ENCODE assay signal across 17 cellular contexts in genomic region chr11:34667810-34668582, GRCh38. TPM values are rescaled to one million over a fixed set of nuclear protein-coding genes. Genes with fewer than 3 reads are reported as not detected.
DNase-seq lines count a peak whose midpoint lies in the region; ATAC-seq, FAIRE-seq and TF ChIP-seq lines count a peak whose summit lies in the region.
"Had no signal": no experiment of that assay in that cellular context is flagged by ENCODE, and none has a peak within 500 bp of the region (broad histone marks: within the 10 kb centered on the region; RNA-seq: fewer than 3 reads in every experiment).

No MANE protein-coding gene starts in this region.

- H3K27ac ChIP-seq in C4-2B: peak overlapping the region; percentile 100
- no peak overlapping the region for H3K27ac ChIP-seq in hepatocyte
- H3K27ac ChIP-seq: Peyer's patch had no signal

- H3K4me3 ChIP-seq in LNCaP clone FGC (ENCODE audit: low read depth, low read length) (no peak overlapping the region), hepatocyte (no peak overlapping the region)
- H3K4me3 ChIP-seq: Peyer's patch had no signal

- no peaks in the 10 kb centered on the region for H4K20me1 ChIP-seq in hepatocyte (ENCODE audit: insufficient read depth, poor library complexity, severe bottlenecking)

- no peaks in the 10 kb centered on the region for H3K79me2 ChIP-seq in hepatocyte

- no peaks in the 10 kb centered on the region for H3K36me3 ChIP-seq in hepatocyte (replicated peaks; ENCODE audit: insufficient read depth, low read depth)
- H3K36me3 ChIP-seq: Peyer's patch had no signal

- no peaks in the 10 kb centered on the region for H3K27me3 ChIP-seq in hepatocyte
- H3K27me3 ChIP-seq: Peyer's patch had no signal

- H3K9me3 ChIP-seq in hepatocyte (ENCODE audit: low read depth): no peaks in the 10 kb centered on the region
- H3K9me3 ChIP-seq: Peyer's patch had no signal

- 67% methylated on average over 4 of the region's 4 CpGs for WGBS in hepatocyte (ENCODE audit: low lambda C conversion rate, missing lambda C conversion rate)

- no peak for TF ChIP-seq CTCF in C4-2B (conservative IDR thresholded peaks at IDR 0.05)
- no peak for TF ChIP-seq CTCF in LNCaP clone FGC (IDR thresholded peaks at IDR 0.05; ENCODE audit: control insufficient read depth, extremely low read depth, insufficient read depth)
- no peak for TF ChIP-seq CTCF in hepatocyte (IDR thresholded peaks at IDR 0.05; ENCODE audit: poor library complexity)

- TF ChIP-seq POLR2A in GM12891 (IDR thresholded peaks at IDR 0.05; ENCODE audit: low read depth, low read length): no peak

- no peak overlapping the region for H2AFZ ChIP-seq in hepatocyte

- DNase-seq in LNCaP clone FGC (ENCODE audit: low read depth): peak; percentile 100
- DNase-seq in NCI-H774 (lab: John Stamatoyannopoulos, UW): peak; percentile 86
- DNase-seq in hepatocyte (ENCODE audit: low spot score): peak; percentile 23
- DNase-seq in NK-92 (lab: John Stamatoyannopoulos, UW; ENCODE audit: unreplicated experiment): no peak
- no peak for DNase-seq in GM12891 (ENCODE audit: insufficient read length, low spot score)
- DNase-seq: activated naive CD8-positive, alpha-beta T cell treated with anti-CD3 and anti-CD28 coated beads, Interleukin-2, amount 10 ng/mL, durations not matched to agents 7 days and 5 days; central memory CD4-positive, alpha-beta T cell; midbrain; NCI-H1694; Peyer's patch; stimulated activated CD4-positive, alpha-beta T cell treated with anti-CD3 and anti-CD28 coated beads, Interleukin-12 subunit alpha, Interleukin-12 subunit beta, amount 100 ng/mL, for 4 hours had no signal

- H3K4me2 ChIP-seq in hepatocyte: no peak overlapping the region

- no peaks in the 10 kb centered on the region for H3K9me2 ChIP-seq in hepatocyte (replicated peaks; ENCODE audit: insufficient read depth)

- no peaks in the 10 kb centered on the region for H3K4me1 ChIP-seq in hepatocyte (ENCODE audit: insufficient read depth)
- H3K4me1 ChIP-seq: Peyer's patch had no signal

- FAIRE-seq in GM12891 (lab: Jason Lieb, UNC): no peak
- FAIRE-seq: H54 had no signal

- no peak for ATAC-seq in HG03139 (IDR thresholded peaks at IDR 0.05; ENCODE audit: unreplicated experiment)
- ATAC-seq in HG02970 (IDR thresholded peaks at IDR 0.05; ENCODE audit: low FRiP score, unreplicated experiment): no peak

TF ChIP-seq in GM12891, 5 proteins besides CTCF, POLR2A, EP300 and RAD21:
- TF ChIP-seq POLR2AphosphoS5 (IDR thresholded peaks at IDR 0.05; ENCODE audit: low read depth, low read length) (no peak), TAF1 (IDR thresholded peaks at IDR 0.05; ENCODE audit: low read depth, low read length) (no peak), POU2F2 (IDR thresholded peaks at IDR 0.05; ENCODE audit: low read depth, low read length) (no peak), PAX5 (IDR thresholded peaks at IDR 0.05; ENCODE audit: insufficient read depth, low read length, severe bottlenecking) (no peak), SPI1 (IDR thresholded peaks at IDR 0.05; ENCODE audit: low read depth, low read length) (no peak)
TF ChIP-seq in GM12891: peak in this region for 0.

RNA-seq across cellular contexts. Expression of gene EHF, which starts 47.1 kb away (rescaled TPM):
- 8.6 and 9.0 TPM in 2 replicates for total RNA-seq in hepatocyte
- 5.8 and 6.2 TPM in 2 replicates for polyA plus RNA-seq in hepatocyte
- 0.05 TPM for polyA plus RNA-seq in GM12891 (2012; ENCODE audit: low read depth, missing spikeins)
- total RNA-seq: activated naive CD8-positive, alpha-beta T cell treated with anti-CD3 and anti-CD28 coated beads, Interleukin-2, amount 10 ng/mL, durations not matched to agents 7 days and 5 days; glomerular endothelial cell; osteoblast had no signal

Comparison
In these comparisons a context has a peak if more than half of its experiments do, and no peak if none do; other contexts are left out.
1. DNase-seq: peak in LNCaP clone FGC (single experiment), NCI-H774 (single experiment) and hepatocyte (single experiment); none in NK-92 (single experiment) and GM12891 (single experiment).